In the genomic region with DNA sequence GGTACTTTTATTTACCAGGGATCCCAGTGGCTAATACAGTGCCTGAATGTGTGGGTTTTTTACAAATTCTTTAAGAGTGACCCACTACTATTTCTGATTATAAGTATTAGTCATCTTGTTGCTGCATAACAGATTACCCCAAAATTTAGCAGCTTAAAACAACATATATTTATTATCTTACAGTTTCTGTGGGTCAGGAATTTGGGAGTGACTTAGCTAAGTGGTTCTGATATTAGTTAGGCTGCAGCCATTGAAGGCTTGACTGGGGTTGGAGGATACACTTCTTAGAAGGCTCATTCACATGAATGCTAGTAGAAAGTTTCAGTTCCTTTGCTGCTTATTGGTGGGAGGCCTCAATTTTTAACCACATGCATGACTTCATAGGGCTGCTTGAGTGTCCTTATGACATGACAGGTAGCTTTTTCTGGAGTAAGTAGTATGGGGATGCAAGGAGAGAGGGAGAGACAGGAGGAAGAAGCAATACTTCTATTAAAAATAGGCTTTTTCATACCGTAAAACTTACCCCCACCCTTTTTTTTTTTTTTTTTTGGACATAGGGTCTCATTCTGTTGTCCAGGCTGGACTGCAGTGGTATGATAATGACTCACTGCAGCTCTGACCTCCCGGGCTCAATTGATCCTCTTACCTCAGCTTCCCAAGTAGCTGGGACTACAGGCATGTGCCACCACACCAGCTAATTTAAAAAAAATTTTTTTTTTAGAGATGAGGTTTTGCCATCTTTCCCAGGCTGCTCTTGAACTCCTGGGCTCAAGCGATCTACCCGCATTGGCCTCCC, we compare ENCODE assay signal across 10 cellular contexts. TPM values are rescaled to one million over a fixed set of nuclear protein-coding genes. Genes with fewer than 3 reads are reported as not detected.
A peak's percentile ranks its signal among the peaks of the same experiment; 100 is the strongest.
DNase-seq lines count a peak whose midpoint lies in the region; ATAC-seq and TF ChIP-seq lines count a peak whose summit lies in the region.
"Had no signal": no experiment of that assay in that cellular context is flagged by ENCODE, and none has a peak within 500 bp of the region (broad histone marks: within the 10 kb centered on the region; RNA-seq: fewer than 3 reads in every experiment).

No MANE protein-coding gene starts in this region.

- peaks cover 6% of the 10 kb centered on the region; the same call in 1 of the 2 replicates for H3K27me3 ChIP-seq in OCI-LY3 (ENCODE audit: low read depth, low read length)
- H3K27me3 ChIP-seq in colonic mucosa: no peaks in the 10 kb centered on the region
- H3K27me3 ChIP-seq: transverse colon had no signal

- no peaks in the 10 kb centered on the region for H4K20me1 ChIP-seq in OCI-LY3 (ENCODE audit: insufficient read depth, low read length)

- H3K36me3 ChIP-seq in OCI-LY3 (replicated peaks; ENCODE audit: low read depth, low read length): no peaks in the 10 kb centered on the region
- no peaks in the 10 kb centered on the region for H3K36me3 ChIP-seq in mucosa of descending colon (ENCODE audit: low read depth)
- H3K36me3 ChIP-seq in colonic mucosa: no peaks in the 10 kb centered on the region
- H3K36me3 ChIP-seq: transverse colon had no signal

- H3K9me3 ChIP-seq in OCI-LY3 (ENCODE audit: insufficient read depth, low read length) (no peaks in the 10 kb centered on the region), mucosa of descending colon (no peaks in the 10 kb centered on the region), colonic mucosa (no peaks in the 10 kb centered on the region)

- TF ChIP-seq CTCF in AG10803 (conservative IDR thresholded peaks at IDR 0.05; ENCODE audit: low read length) (no peak), OCI-LY3 (IDR thresholded peaks at IDR 0.05; ENCODE audit: low read depth, low read length) (no peak), mucosa of descending colon (IDR thresholded peaks at IDR 0.05) (no peak), colonic mucosa (IDR thresholded peaks at IDR 0.05) (no peak)

- ATAC-seq in GM19372 (IDR thresholded peaks at IDR 0.05; ENCODE audit: low read depth, unreplicated experiment) (peak; percentile 100), HG03039 (IDR thresholded peaks at IDR 0.05; ENCODE audit: unreplicated experiment) (peak; percentile 99), mucosa of descending colon (no peak)

- peak overlapping the region; percentile 11; the same call in 1 of the 2 replicates for H3K4me2 ChIP-seq in OCI-LY3 (ENCODE audit: low read length)

- DNase-seq in AG10803 (ENCODE audit: low read depth) (peak; percentile 11), mucosa of descending colon (no peak), colonic mucosa (no peak), NCI-H1105 treated with DMSO at 0.1 percent for 48 hours (lab: John Stamatoyannopoulos, UW) (no peak), OCI-M1 (lab: John Stamatoyannopoulos, UW) (no peak)
- DNase-seq: activated naive CD4-positive, alpha-beta T cell treated with anti-CD3 and anti-CD28 coated beads for 36 hours; transverse colon had no signal

- H3K4me3 ChIP-seq in AG10803 (ENCODE audit: low read length): no peak overlapping the region
- no peak overlapping the region for H3K4me3 ChIP-seq in OCI-LY3 (ENCODE audit: low read length)
- no peak overlapping the region for H3K4me3 ChIP-seq in mucosa of descending colon
- H3K4me3 ChIP-seq in colonic mucosa: no peak overlapping the region
- H3K4me3 ChIP-seq: transverse colon had no signal

- intact Hi-C loops in mucosa of descending colon (cut with DNase I, micrococcal nuclease): no loop called here
- intact Hi-C loops in colonic mucosa (cut with DNase I): no loop called here

- no peak overlapping the region for H3K27ac ChIP-seq in OCI-LY3 (ENCODE audit: low read length)
- no peak overlapping the region for H3K27ac ChIP-seq in colonic mucosa
- H3K27ac ChIP-seq: transverse colon had no signal

- no peak overlapping the region for H2AFZ ChIP-seq in OCI-LY3 (ENCODE audit: low read depth, low read length)

- H3K9ac ChIP-seq in OCI-LY3 (ENCODE audit: low read length): no peak overlapping the region
- no peak overlapping the region for H3K9ac ChIP-seq in colonic mucosa (ENCODE audit: low read depth in 2 of 2, low read length in 2 of 2)

- H3K4me1 ChIP-seq in OCI-LY3 (ENCODE audit: low read length) (peaks cover 8% of the 10 kb centered on the region), mucosa of descending colon (ENCODE audit: low read depth) (no peaks in the 10 kb centered on the region), colonic mucosa (no peaks in the 10 kb centered on the region)

- no peaks in the 10 kb centered on the region for H3K79me2 ChIP-seq in OCI-LY3 (ENCODE audit: low read length)

RNA-seq across cellular contexts. Expression of gene POLE4, which starts 13.3 kb away (rescaled TPM):
- total RNA-seq in mucosa of descending colon: 10 to 100 TPM; 48.5 to 72.9 (median 70.5) TPM
- total RNA-seq in colonic mucosa: 10 to 100 TPM; 59.2 to 61.8 TPM
